In the genomic region with DNA sequence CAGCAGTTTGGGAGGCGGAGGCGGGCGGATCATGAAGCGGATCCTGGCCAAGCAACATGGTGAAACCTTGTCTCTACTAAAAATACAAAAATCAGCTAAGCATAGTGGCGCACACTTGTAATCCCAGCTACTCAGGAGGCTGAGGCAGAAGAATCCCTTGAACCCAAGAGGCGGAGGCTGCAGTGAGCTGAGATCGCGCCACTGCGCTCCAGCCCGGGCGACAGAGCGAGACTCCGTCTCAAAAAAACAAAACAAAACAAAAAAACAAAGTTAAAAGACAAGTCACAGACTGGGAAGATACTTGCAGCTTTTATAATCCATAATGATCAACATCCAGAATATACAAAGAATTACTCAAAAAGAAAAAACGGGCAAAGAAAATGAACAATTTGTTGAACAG, we compare ENCODE assay signal across 7 cellular contexts. TPM values are rescaled to one million over a fixed set of nuclear protein-coding genes. Genes with fewer than 3 reads are reported as not detected.
"Had no signal": no experiment of that assay in that cellular context is flagged by ENCODE, and none has a peak within 500 bp of the region (broad histone marks: within the 10 kb centered on the region; RNA-seq: fewer than 3 reads in every experiment).

No MANE protein-coding gene starts in this region.

RNA-seq across cellular contexts. Expression of a gene that starts 57.2 kb away (rescaled TPM):
- total RNA-seq: naive thymus-derived CD8-positive, alpha-beta T cell; osteoblast; right atrium auricular region; sciatic nerve; skeletal muscle tissue; smooth muscle cell; spleen had no signal
